In the genomic region with DNA sequence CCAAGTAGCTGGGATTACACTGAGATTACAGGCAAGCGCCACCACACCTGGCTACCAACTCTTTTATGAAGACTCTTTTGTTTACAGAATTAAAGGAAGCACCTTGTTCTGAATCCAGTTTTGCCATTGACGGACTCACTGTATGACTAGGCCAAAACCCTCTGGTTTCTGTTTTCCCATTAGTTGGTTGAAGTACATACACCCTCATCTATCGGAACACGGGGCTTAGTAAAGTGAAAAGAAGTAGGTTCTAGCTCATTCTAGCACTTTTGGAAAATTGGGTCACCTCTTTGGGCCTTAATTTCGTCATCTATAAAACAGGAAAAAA, we compare ENCODE assay signal across 8 cellular contexts.
DNase-seq lines count a peak whose midpoint lies in the region; ATAC-seq and TF ChIP-seq lines count a peak whose summit lies in the region.

No MANE protein-coding gene starts in this region.

- H3K36me3 ChIP-seq in thoracic aorta = no peaks in the 10 kb centered on the region

- H3K27ac ChIP-seq in thoracic aorta = peak overlapping the region; percentile 11 to 71

- H3K4me3 ChIP-seq in thoracic aorta = peak overlapping the region; percentile 88

- H3K9me3 Mint-ChIP-seq in activated CD4-positive, alpha-beta T cell treated with anti-CD3 and anti-CD28 coated beads, Interleukin-2, amount 10 ng/mL, durations not matched to agents 7 days and 5 days = no peaks in the 10 kb centered on the region
- no peaks in the 10 kb centered on the region for H3K9me3 Mint-ChIP-seq in activated naive CD8-positive, alpha-beta T cell (ENCODE audit: low read depth)

- peak overlapping the region; percentile 98 for H3K27ac Mint-ChIP-seq in activated CD4-positive, alpha-beta T cell treated with anti-CD3 and anti-CD28 coated beads, Interleukin-2, amount 10 ng/mL, durations not matched to agents 7 days and 5 days
- peak overlapping the region; percentile 97 for H3K27ac Mint-ChIP-seq in activated naive CD8-positive, alpha-beta T cell

- peaks cover 9% of the 10 kb centered on the region for H3K36me3 Mint-ChIP-seq in activated CD4-positive, alpha-beta T cell treated with anti-CD3 and anti-CD28 coated beads, Interleukin-2, amount 10 ng/mL, durations not matched to agents 7 days and 5 days (ENCODE audit: low read depth)
- peaks cover 6% of the 10 kb centered on the region for H3K36me3 Mint-ChIP-seq in activated naive CD8-positive, alpha-beta T cell

- TF ChIP-seq CTCF in thoracic aorta (IDR thresholded peaks at IDR 0.05) = no peak

- POLR2A ChIA-PET in activated CD4-positive, alpha-beta T cell treated with anti-CD3 and anti-CD28 coated beads, Interleukin-2, amount 10 ng/mL, durations not matched to agents 7 days and 5 days (lab: Charles Lee) = interaction anchor here (0.7 kb wide), 2 partner anchors 14 to 1665 kb away, joined by 3 to 4 read pairs; no protein-coding TSS in a partner anchor

- peaks cover 18% of the 10 kb centered on the region for H3K4me1 Mint-ChIP-seq in activated CD4-positive, alpha-beta T cell treated with anti-CD3 and anti-CD28 coated beads, Interleukin-2, amount 10 ng/mL, durations not matched to agents 7 days and 5 days
- H3K4me1 Mint-ChIP-seq in activated naive CD8-positive, alpha-beta T cell (ENCODE audit: low read depth) = peaks cover 23% of the 10 kb centered on the region

- ATAC-seq in left colon (peak; percentile 13), thoracic aorta (ENCODE audit: insufficient number of reproducible peaks, low FRiP score, low read depth) (no peak), HG03045 (IDR thresholded peaks at IDR 0.05; ENCODE audit: unreplicated experiment) (no peak), HG02763 (IDR thresholded peaks at IDR 0.05; ENCODE audit: unreplicated experiment) (no peak), HG02973 (IDR thresholded peaks at IDR 0.05; ENCODE audit: unreplicated experiment) (no peak)

- no peaks in the 10 kb centered on the region for H3K27me3 Mint-ChIP-seq in activated CD4-positive, alpha-beta T cell treated with anti-CD3 and anti-CD28 coated beads, Interleukin-2, amount 10 ng/mL, durations not matched to agents 7 days and 5 days
- no peaks in the 10 kb centered on the region for H3K27me3 Mint-ChIP-seq in activated naive CD8-positive, alpha-beta T cell

- H3K9me3 ChIP-seq in thoracic aorta = no peaks in the 10 kb centered on the region

- H3K4me1 ChIP-seq in thoracic aorta (ENCODE audit: control insufficient read depth in 1 of 2, low read depth in 2 of 2) = no peaks in the 10 kb centered on the region

- H3K27me3 ChIP-seq in thoracic aorta (replicated peaks; ENCODE audit: insufficient read depth) = no peaks in the 10 kb centered on the region

- intact Hi-C loops in left colon (cut with DNase I, micrococcal nuclease) = loop anchor here in 1 of 2 donors (10.0 kb wide), 1 partner anchor 89 kb away; a partner anchor contains a TSS

- DNase-seq in activated CD4-positive, alpha-beta T cell treated with anti-CD3 and anti-CD28 coated beads, Interleukin-2, amount 10 ng/mL, durations not matched to agents 7 days and 5 days = no peak
- no peak for DNase-seq in activated CD4-positive, alpha-beta T cell treated with anti-CD3 and anti-CD28 coated beads for 1 hour
- DNase-seq in left colon (no peak), thoracic aorta (ENCODE audit: low spot score) (no peak)

- CTCF ChIA-PET in activated CD4-positive, alpha-beta T cell treated with anti-CD3 and anti-CD28 coated beads, Interleukin-2, amount 10 ng/mL, durations not matched to agents 7 days and 5 days (lab: Charles Lee) = interaction anchor here (0.7 to 1.4 kb wide), 4 partner anchors 9 to 115 kb away, joined by 3 to 5 read pairs (median 4); no protein-coding TSS in a partner anchor

- H3K4me3 Mint-ChIP-seq in activated CD4-positive, alpha-beta T cell treated with anti-CD3 and anti-CD28 coated beads, Interleukin-2, amount 10 ng/mL, durations not matched to agents 7 days and 5 days = peak overlapping the region; percentile 93
- peak overlapping the region; percentile 92 for H3K4me3 Mint-ChIP-seq in activated naive CD8-positive, alpha-beta T cell
